Comparison of ENCODE assay signal across 1 cellular context in the genomic region with DNA sequence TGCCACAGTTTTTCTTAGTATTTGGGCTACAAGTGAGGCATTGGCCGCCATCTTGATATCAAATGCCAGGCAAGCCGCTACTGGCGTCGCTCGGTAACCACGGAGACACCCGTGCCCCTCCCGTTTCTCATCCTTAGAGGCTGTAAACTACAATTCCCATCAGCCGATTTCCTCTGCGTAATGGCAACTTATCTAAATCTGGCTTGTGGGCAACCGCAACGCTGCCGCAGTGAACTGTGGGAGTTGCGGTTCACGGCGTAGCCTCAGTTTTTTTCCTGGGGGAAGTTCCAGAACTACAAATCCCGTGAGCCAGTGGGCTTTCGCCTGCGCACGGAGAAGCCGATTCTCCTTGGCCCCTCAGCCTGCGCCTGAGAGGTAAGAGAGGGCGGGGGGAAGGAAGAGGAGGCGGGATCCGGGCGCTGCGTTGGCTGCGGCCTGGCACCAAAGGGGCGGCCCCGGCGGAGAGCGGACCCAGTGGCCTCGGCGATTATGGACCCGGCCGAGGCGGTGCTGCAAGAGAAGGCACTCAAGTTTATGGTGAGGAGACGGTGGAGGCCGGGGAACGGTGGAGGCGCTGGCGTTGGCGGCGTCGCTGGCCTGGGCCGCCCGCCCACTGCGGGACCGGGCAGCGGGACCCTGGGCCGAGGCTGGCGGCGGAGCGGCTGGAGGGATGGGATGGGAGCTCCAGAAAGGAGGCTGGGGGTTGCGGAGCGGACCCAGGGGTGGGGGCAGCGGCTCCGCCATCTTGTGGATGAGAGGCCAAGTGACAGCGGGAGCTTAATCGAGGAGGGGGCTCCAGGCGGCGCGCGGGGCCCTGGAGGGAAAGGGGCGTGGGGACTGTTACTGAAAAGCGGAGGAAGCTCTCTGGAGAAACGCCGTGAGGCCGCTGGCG.
TF ChIP-seq lines count a peak whose summit lies in the region.

Gene BTRC (plus strand): TSS at position 474 of the 892 bp plus-strand sequence. CDS start 16 bp downstream, at position 490.

TF ChIP-seq in HepG2, 621 proteins besides CTCF, POLR2A, EP300 and RAD21 (continued from another document):
- 0 out of 2 replicates have a peak, but pooled peaks have one; percentile 32 for TF ChIP-seq ZNF609 (CRISPR knock-in tag; IDR thresholded peaks at IDR 0.05; ENCODE audit: borderline replicate concordance)
- TF ChIP-seq, protein P1, sequence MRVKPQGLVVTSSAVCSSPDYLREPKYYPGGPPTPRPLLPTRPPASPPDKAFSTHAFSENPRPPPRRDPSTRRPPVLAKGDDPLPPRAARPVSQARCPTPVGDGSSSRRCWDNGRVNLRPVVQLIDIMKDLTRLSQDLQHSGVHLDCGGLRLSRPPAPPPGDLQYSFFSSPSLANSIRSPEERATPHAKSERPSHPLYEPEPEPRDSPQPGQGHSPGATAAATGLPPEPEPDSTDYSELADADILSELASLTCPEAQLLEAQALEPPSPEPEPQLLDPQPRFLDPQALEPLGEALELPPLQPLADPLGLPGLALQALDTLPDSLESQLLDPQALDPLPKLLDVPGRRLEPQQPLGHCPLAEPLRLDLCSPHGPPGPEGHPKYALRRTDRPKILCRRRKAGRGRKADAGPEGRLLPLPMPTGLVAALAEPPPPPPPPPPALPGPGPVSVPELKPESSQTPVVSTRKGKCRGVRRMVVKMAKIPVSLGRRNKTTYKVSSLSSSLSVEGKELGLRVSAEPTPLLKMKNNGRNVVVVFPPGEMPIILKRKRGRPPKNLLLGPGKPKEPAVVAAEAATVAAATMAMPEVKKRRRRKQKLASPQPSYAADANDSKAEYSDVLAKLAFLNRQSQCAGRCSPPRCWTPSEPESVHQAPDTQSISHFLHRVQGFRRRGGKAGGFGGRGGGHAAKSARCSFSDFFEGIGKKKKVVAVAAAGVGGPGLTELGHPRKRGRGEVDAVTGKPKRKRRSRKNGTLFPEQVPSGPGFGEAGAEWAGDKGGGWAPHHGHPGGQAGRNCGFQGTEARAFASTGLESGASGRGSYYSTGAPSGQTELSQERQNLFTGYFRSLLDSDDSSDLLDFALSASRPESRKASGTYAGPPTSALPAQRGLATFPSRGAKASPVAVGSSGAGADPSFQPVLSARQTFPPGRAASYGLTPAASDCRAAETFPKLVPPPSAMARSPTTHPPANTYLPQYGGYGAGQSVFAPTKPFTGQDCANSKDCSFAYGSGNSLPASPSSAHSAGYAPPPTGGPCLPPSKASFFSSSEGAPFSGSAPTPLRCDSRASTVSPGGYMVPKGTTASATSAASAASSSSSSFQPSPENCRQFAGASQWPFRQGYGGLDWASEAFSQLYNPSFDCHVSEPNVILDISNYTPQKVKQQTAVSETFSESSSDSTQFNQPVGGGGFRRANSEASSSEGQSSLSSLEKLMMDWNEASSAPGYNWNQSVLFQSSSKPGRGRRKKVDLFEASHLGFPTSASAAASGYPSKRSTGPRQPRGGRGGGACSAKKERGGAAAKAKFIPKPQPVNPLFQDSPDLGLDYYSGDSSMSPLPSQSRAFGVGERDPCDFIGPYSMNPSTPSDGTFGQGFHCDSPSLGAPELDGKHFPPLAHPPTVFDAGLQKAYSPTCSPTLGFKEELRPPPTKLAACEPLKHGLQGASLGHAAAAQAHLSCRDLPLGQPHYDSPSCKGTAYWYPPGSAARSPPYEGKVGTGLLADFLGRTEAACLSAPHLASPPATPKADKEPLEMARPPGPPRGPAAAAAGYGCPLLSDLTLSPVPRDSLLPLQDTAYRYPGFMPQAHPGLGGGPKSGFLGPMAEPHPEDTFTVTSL (CRISPR knock-in tag; IDR thresholded peaks at IDR 0.05; ENCODE audit: borderline replicate concordance) = no peak
- TF ChIP-seq ZKSCAN8 (CRISPR knock-in tag; IDR thresholded peaks at IDR 0.05; ENCODE audit: borderline replicate concordance) = peak; percentile 53; the same call in 1 of the 2 replicates
- peak; percentile 36; the same call in 1 of the 2 replicates for TF ChIP-seq ZNF503 (CRISPR knock-in tag; IDR thresholded peaks at IDR 0.05)
- peak; percentile 79; the same call in 1 of the 2 replicates for TF ChIP-seq NAIF1 (CRISPR knock-in tag; IDR thresholded peaks at IDR 0.05; ENCODE audit: borderline replicate concordance)
- no peak for TF ChIP-seq SRY (CRISPR knock-in tag; IDR thresholded peaks at IDR 0.05)
- no peak for TF ChIP-seq JDP2 (CRISPR knock-in tag; IDR thresholded peaks at IDR 0.05; ENCODE audit: borderline replicate concordance)
- TF ChIP-seq, protein P2, sequence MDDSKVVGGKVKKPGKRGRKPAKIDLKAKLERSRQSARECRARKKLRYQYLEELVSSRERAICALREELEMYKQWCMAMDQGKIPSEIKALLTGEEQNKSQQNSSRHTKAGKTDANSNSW (CRISPR knock-in tag; IDR thresholded peaks at IDR 0.05; ENCODE audit: borderline replicate concordance) = peak; percentile 37; the same call in 1 of the 2 replicates
TF ChIP-seq in HepG2: peak in this region for 214.
